ENCODE assay signal across 21 cellular contexts in the genomic region with DNA sequence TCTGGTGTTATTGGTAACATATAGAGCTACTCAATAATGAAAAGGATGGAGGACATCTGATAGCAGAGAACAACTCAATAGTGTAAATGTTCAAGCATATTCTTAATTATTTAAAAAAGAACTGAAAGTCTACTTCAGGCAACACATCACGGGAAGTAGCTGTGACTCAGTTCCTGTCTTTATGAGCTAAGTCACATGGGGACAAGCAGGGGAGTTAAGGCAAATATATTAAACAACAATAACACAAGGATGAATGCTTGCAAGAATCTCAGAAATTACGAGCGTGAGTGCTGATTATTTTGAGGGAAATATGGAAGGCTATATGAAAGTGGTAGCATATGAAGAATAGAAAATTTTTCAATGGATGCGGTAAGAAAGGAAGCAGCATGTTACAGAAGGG. TPM values are rescaled to one million over a fixed set of nuclear protein-coding genes. Genes with fewer than 3 reads are reported as not detected.
"Had no signal": no experiment of that assay in that cellular context is flagged by ENCODE, and none has a peak within 500 bp of the region (broad histone marks: within the 10 kb centered on the region; RNA-seq: fewer than 3 reads in every experiment).

No MANE protein-coding gene starts in this region.

- H3K36me3 Mint-ChIP-seq: activated naive CD8-positive, alpha-beta T cell treated with anti-CD3 and anti-CD28 coated beads for 36 hours; brain; mesothelial cell of epicardium; neural progenitor cell; stimulated activated effector memory CD8-positive, alpha-beta T cell treated with anti-CD3 and anti-CD28 coated beads, Interleukin-12 subunit alpha, Interleukin-12 subunit beta, amount 100 ng/mL, for 72 hours had no signal

- H3K27me3 Mint-ChIP-seq: activated CD4-positive, alpha-beta T cell treated with anti-CD3 and anti-CD28 coated beads, Interleukin-2, amount 10 ng/mL, durations not matched to agents 24 days and 14 days; central memory CD8-positive, alpha-beta T cell; effector memory CD8-positive, alpha-beta T cell had no signal

- H3K4me3 Mint-ChIP-seq: activated CD4-positive, alpha-beta T cell treated with anti-CD3 and anti-CD28 coated beads, Interleukin-2, amount 10 ng/mL, durations not matched to agents 24 days and 14 days; activated CD8-positive, alpha-beta T cell treated with anti-CD3 and anti-CD28 coated beads, Interleukin-2, amount 10 ng/mL, durations not matched to agents 7 days and 5 days; activated naive CD8-positive, alpha-beta T cell treated with anti-CD3 and anti-CD28 coated beads for 36 hours; activated T-cell treated with anti-CD3 and anti-CD28 coated beads, Interleukin-2, amount 50 U/mL, for 72 hours; brain; central memory CD8-positive, alpha-beta T cell; effector memory CD8-positive, alpha-beta T cell; mesothelial cell of epicardium; neural progenitor cell; stimulated activated effector memory CD8-positive, alpha-beta T cell treated with anti-CD3 and anti-CD28 coated beads, Interleukin-12 subunit alpha, Interleukin-12 subunit beta, amount 100 ng/mL, for 72 hours had no signal

- H3K9me3 Mint-ChIP-seq: activated CD4-positive, alpha-beta T cell treated with anti-CD3 and anti-CD28 coated beads, Interleukin-2, amount 10 ng/mL, durations not matched to agents 24 days and 14 days; activated naive CD8-positive, alpha-beta T cell treated with anti-CD3 and anti-CD28 coated beads for 36 hours; neural progenitor cell had no signal

- DNase-seq: activated CD4-positive, alpha-beta T cell treated with anti-CD3 and anti-CD28 coated beads, Interleukin-2, amount 10 ng/mL, durations not matched to agents 24 days and 14 days; activated CD4-positive, CD25-positive, alpha-beta regulatory T cell; activated CD8-positive, alpha-beta memory T cell treated with anti-CD3 and anti-CD28 coated beads, Interleukin-2, amount 50 U/mL, for 4 hours; activated CD8-positive, alpha-beta T cell treated with anti-CD3 and anti-CD28 coated beads, Interleukin-2, amount 10 ng/mL, durations not matched to agents 7 days and 5 days; activated gamma-delta T cell treated with Interleukin-2 at 50 U/mL for 16 hours; activated naive CD8-positive, alpha-beta T cell treated with anti-CD3 and anti-CD28 coated beads for 36 hours; activated T-cell treated with anti-CD3 and anti-CD28 coated beads, Interleukin-2, amount 50 U/mL, for 72 hours; amygdala; cortex of kidney; effector memory CD8-positive, alpha-beta T cell; gastrocnemius medialis; heart right ventricle; left colon; lower lobe of right lung; ovary had no signal

- H3K4me1 Mint-ChIP-seq: activated CD4-positive, alpha-beta T cell treated with anti-CD3 and anti-CD28 coated beads, Interleukin-2, amount 10 ng/mL, durations not matched to agents 24 days and 14 days; activated naive CD8-positive, alpha-beta T cell treated with anti-CD3 and anti-CD28 coated beads for 36 hours; central memory CD8-positive, alpha-beta T cell; stimulated activated effector memory CD8-positive, alpha-beta T cell treated with anti-CD3 and anti-CD28 coated beads, Interleukin-12 subunit alpha, Interleukin-12 subunit beta, amount 100 ng/mL, for 72 hours had no signal

- H3K27ac Mint-ChIP-seq: activated CD4-positive, alpha-beta T cell treated with anti-CD3 and anti-CD28 coated beads, Interleukin-2, amount 10 ng/mL, durations not matched to agents 24 days and 14 days; activated CD8-positive, alpha-beta T cell treated with anti-CD3 and anti-CD28 coated beads, Interleukin-2, amount 10 ng/mL, durations not matched to agents 7 days and 5 days; activated naive CD8-positive, alpha-beta T cell treated with anti-CD3 and anti-CD28 coated beads for 36 hours; activated T-cell treated with anti-CD3 and anti-CD28 coated beads, Interleukin-2, amount 50 U/mL, for 72 hours; brain; effector memory CD8-positive, alpha-beta T cell; mesothelial cell of epicardium; neural progenitor cell; stimulated activated effector memory CD8-positive, alpha-beta T cell treated with anti-CD3 and anti-CD28 coated beads, Interleukin-12 subunit alpha, Interleukin-12 subunit beta, amount 100 ng/mL, for 72 hours had no signal

- ATAC-seq: activated CD8-positive, alpha-beta T cell treated with anti-CD3 and anti-CD28 coated beads, Interleukin-2, amount 10 ng/mL, durations not matched to agents 7 days and 5 days; activated T-cell treated with anti-CD3 and anti-CD28 coated beads, Interleukin-2, amount 50 U/mL, for 72 hours; effector memory CD8-positive, alpha-beta T cell; gastrocnemius medialis; heart right ventricle; left colon; lower lobe of right lung; stimulated activated effector memory CD8-positive, alpha-beta T cell treated with anti-CD3 and anti-CD28 coated beads, Interleukin-12 subunit alpha, Interleukin-12 subunit beta, amount 100 ng/mL, for 72 hours had no signal

RNA-seq across cellular contexts. Expression of a gene that starts 4.0 kb away (rescaled TPM):
- total RNA-seq: activated CD4-positive, alpha-beta T cell treated with anti-CD3 and anti-CD28 coated beads, Interleukin-2, amount 10 ng/mL, durations not matched to agents 24 days and 14 days; activated CD8-positive, alpha-beta T cell treated with anti-CD3 and anti-CD28 coated beads, Interleukin-2, amount 10 ng/mL, durations not matched to agents 7 days and 5 days; activated naive CD8-positive, alpha-beta T cell treated with anti-CD3 and anti-CD28 coated beads for 36 hours; activated T-cell treated with anti-CD3 and anti-CD28 coated beads, Interleukin-2, amount 50 U/mL, for 72 hours; T-helper 2 cell treated with Interferon-gamma antibody and Interleukin-4, amounts not matched to agents 100 ng/mL and 5 ng/mL, for 36 hours had no signal
